ENCODE assay signal across 8 cellular contexts in the genomic region with DNA sequence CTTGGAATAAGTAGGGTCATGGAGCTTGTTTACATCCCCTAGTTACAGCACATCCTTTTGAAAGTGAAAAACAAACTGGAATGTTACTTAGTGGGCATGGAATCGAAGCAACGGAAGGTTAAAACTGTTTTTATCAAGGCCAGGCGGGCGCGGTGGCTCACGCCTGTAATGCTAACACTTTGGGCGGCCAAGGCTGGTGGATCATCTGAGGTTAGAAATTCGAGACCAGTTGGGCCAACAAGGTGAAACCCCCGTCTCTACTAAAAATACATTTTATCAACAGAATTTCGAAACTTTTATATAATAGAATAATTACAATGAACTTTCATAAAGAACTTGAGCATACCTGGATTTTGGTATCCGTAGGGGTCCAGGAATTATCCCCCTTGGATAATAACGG. TPM values are rescaled to one million over a fixed set of nuclear protein-coding genes. Genes with fewer than 3 reads are reported as not detected.
DNase-seq lines count a peak whose midpoint lies in the region; ATAC-seq and TF ChIP-seq lines count a peak whose summit lies in the region.

No MANE protein-coding gene starts in this region.

- no peak for DNase-seq in heart right ventricle
- no peak for DNase-seq in Right ventricle myocardium inferior (ENCODE audit: missing footprints)
- DNase-seq in breast epithelium (ENCODE audit: low spot score in 2 of 2): no peak
- DNase-seq in upper lobe of right lung: no peak
- DNase-seq in NCI-H1048 (lab: John Stamatoyannopoulos, UW): no peak
- DNase-seq in cerebellar nuclear complex (lab: John Stamatoyannopoulos, UW): no peak
- DNase-seq in erythroblast (lab: John Stamatoyannopoulos, UW): no peak

- peak overlapping the region; percentile 86 to 99 (median 96) for H3K27ac ChIP-seq in heart right ventricle
- H3K27ac ChIP-seq in breast epithelium: peak overlapping the region; percentile 96 to 98
- H3K27ac ChIP-seq in mesodermal cell (ENCODE audit: low read depth, low read length, severe bottlenecking): no peak overlapping the region
- peak overlapping the region; percentile 98 for H3K27ac ChIP-seq in upper lobe of right lung

- no peak for ATAC-seq in heart right ventricle
- ATAC-seq in Right ventricle myocardium inferior: no peak
- no peak for ATAC-seq in upper lobe of right lung

- 66 to 82% methylated on average over 12 of the region's 12 CpGs for WGBS in heart right ventricle, 2 donors
- 93 to 94% methylated on average over 8 to 9 of the region's 12 CpGs for WGBS in mesodermal cell (ENCODE audit: insufficient coverage in 2 of 2), 2 experiments

- H3K9me3 ChIP-seq in heart right ventricle (no peaks in the 10 kb centered on the region), breast epithelium (no peaks in the 10 kb centered on the region), mesodermal cell (ENCODE audit: control insufficient read depth, low read length) (no peaks in the 10 kb centered on the region), upper lobe of right lung (no peaks in the 10 kb centered on the region)

- no peaks in the 10 kb centered on the region for H3K27me3 ChIP-seq in heart right ventricle
- H3K27me3 ChIP-seq in breast epithelium: no peaks in the 10 kb centered on the region
- H3K27me3 ChIP-seq in upper lobe of right lung: no peaks in the 10 kb centered on the region

- TF ChIP-seq CTCF in heart right ventricle (IDR thresholded peaks at IDR 0.05) (no peak), breast epithelium (IDR thresholded peaks at IDR 0.05) (no peak), upper lobe of right lung (IDR thresholded peaks at IDR 0.05) (no peak)

- H3K36me3 ChIP-seq in heart right ventricle (peaks cover 0 to 33% (median 23%) of the 10 kb centered on the region in 9 donors), breast epithelium (peaks cover 2% of the 10 kb centered on the region), mesodermal cell (ENCODE audit: control insufficient read depth, insufficient read depth, low read length) (peaks cover 31% of the 10 kb centered on the region), upper lobe of right lung (peaks cover 27% of the 10 kb centered on the region)

- intact Hi-C loops in heart right ventricle (cut with DNase I) (loop anchor here in 6 of 10 donors (2.0 to 10.0 kb wide), 8 partner anchors 172 to 552 kb away; partner anchors contain the start of gene H2AZ2 (in 2 of the 6)), Right ventricle myocardium inferior (cut with DNase I) (loop anchor here (10.0 kb wide), 1 partner anchor 402 kb away; no protein-coding TSS in a partner anchor), breast epithelium (cut with DNase I; ENCODE audit: low total_unique reads) (no loop called here), upper lobe of right lung (cut with DNase I) (loop anchor here (10.0 kb wide), 1 partner anchor 262 kb away; the partner anchor contains the start of gene H2AZ2)

- H3K4me1 ChIP-seq in heart right ventricle: peaks cover 5 to 34% (median 25%) of the 10 kb centered on the region in 9 donors
- peaks cover 0 to 10% of the 10 kb centered on the region in 2 donors for H3K4me1 ChIP-seq in breast epithelium
- no peaks in the 10 kb centered on the region for H3K4me1 ChIP-seq in mesodermal cell (ENCODE audit: control insufficient read depth, insufficient read depth, low read length, poor library complexity, severe bottlenecking)
- H3K4me1 ChIP-seq in upper lobe of right lung: peaks cover 14% of the 10 kb centered on the region

- H3K4me3 ChIP-seq in heart right ventricle: peak overlapping the region in 9 of 10 donors; percentile 72 to 99 (median 93)
- H3K4me3 ChIP-seq in breast epithelium: peak overlapping the region; percentile 80 to 94 (median 81)
- peak overlapping the region; percentile 83 for H3K4me3 ChIP-seq in mesodermal cell (ENCODE audit: extremely low read depth, insufficient read depth, low read length, poor library complexity, severe bottlenecking)
- H3K4me3 ChIP-seq in upper lobe of right lung: peak overlapping the region; percentile 100

- TF ChIP-seq POLR2A in breast epithelium (IDR thresholded peaks at IDR 0.05) (no peak), erythroblast (IDR thresholded peaks at IDR 0.05; ENCODE audit: low read length) (no peak)

RNA-seq across cellular contexts. Expression of gene TMED4, which starts 1.1 kb away (rescaled TPM):
- total RNA-seq in heart right ventricle (10 to 100 TPM; 55.4 to 81.4 (median 69.4) TPM), Right ventricle myocardium inferior (49.7 TPM), breast epithelium (100 to 1,000 TPM; 143 to 208 (median 171) TPM), upper lobe of right lung (78.3 TPM)
- polyA plus RNA-seq in heart right ventricle: 10 to 100 TPM; 42.9 to 45.6 TPM
- polyA plus RNA-seq in mesodermal cell (2013, experiment 1 of 2): 97.2 TPM
- polyA plus RNA-seq in mesodermal cell (2013, experiment 2 of 2): 81.6 TPM

RNA-seq across cellular contexts. Expression of gene DDX56, which starts 9.4 kb away (rescaled TPM):
- total RNA-seq in heart right ventricle: 10 to 100 TPM; 23.2 to 40.7 (median 27.4) TPM
- polyA plus RNA-seq in heart right ventricle: 100 to 1,000 TPM in 1 of 2 donors, 10 to 100 TPM in 1; 40.1 to 100 TPM
- 29.6 TPM for total RNA-seq in Right ventricle myocardium inferior
- total RNA-seq in breast epithelium: 10 to 100 TPM; 48.6 to 61.9 (median 61.8) TPM
- polyA plus RNA-seq in mesodermal cell (2013, experiment 1 of 2): 52.2 TPM
- 49.1 TPM for polyA plus RNA-seq in mesodermal cell (2013, experiment 2 of 2)
- 53.5 TPM for total RNA-seq in upper lobe of right lung

RNA-seq across cellular contexts. Expression of gene OGDH, which starts 23.3 kb away (rescaled TPM):
- total RNA-seq in heart right ventricle: 100 to 1,000 TPM; 500 to 724 (median 679) TPM
- polyA plus RNA-seq in heart right ventricle: 100 to 1,000 TPM; 202 to 421 TPM
- total RNA-seq in Right ventricle myocardium inferior: 679 TPM
- 10 to 100 TPM; 45.7 to 67.5 (median 46.2) TPM for total RNA-seq in breast epithelium
- polyA plus RNA-seq in mesodermal cell (2013, experiment 1 of 2): 39.8 TPM
- polyA plus RNA-seq in mesodermal cell (2013, experiment 2 of 2): 36.7 TPM
- total RNA-seq in upper lobe of right lung: 157 TPM

RNA-seq across cellular contexts. Expression of gene NPC1L1, which starts 42.0 kb away (rescaled TPM):
- total RNA-seq in heart right ventricle (under 1 TPM in 9 of 10 donors, not detected in 1; 0.06 to 0.29 (median 0.12) TPM), Right ventricle myocardium inferior (0.05 TPM), breast epithelium (under 1 TPM; 0.16 to 0.33 (median 0.29) TPM), upper lobe of right lung (0.17 TPM)
- polyA plus RNA-seq in heart right ventricle: under 1 TPM; under 0.01 to 0.15 TPM
- 0.18 TPM for polyA plus RNA-seq in mesodermal cell (2013, experiment 1 of 2)
- polyA plus RNA-seq in mesodermal cell (2013, experiment 2 of 2): not detected
